ENCODE assay signal across 8 cellular contexts in genomic region chr1:120388597-120389126, GRCh38. TPM values are rescaled to one million over a fixed set of nuclear protein-coding genes. Genes with fewer than 3 reads are reported as not detected.
A peak's percentile ranks its signal among the peaks of the same experiment; 100 is the strongest.
DNase-seq lines count a peak whose midpoint lies in the region; ATAC-seq and TF ChIP-seq lines count a peak whose summit lies in the region.
"Not testable (repeated sequence)": the region's sequence is repeated elsewhere in the genome, so short reads cannot be mapped to it uniquely, and the experiment has no call there.

No MANE protein-coding gene starts in this region.

- H3K4me1 Mint-ChIP-seq in CD14-positive monocyte; T-helper 17 cell; activated naive CD8-positive, alpha-beta T cell treated with anti-CD3 and anti-CD28 coated beads, Interleukin-2, amount 10 ng/mL, durations not matched to agents 7 days and 5 days: not testable (repeated sequence)

- H3K27me3 Mint-ChIP-seq in CD14-positive monocyte (ENCODE audit: low read depth in 3 of 3); T-helper 17 cell; activated naive CD8-positive, alpha-beta T cell treated with anti-CD3 and anti-CD28 coated beads, Interleukin-2, amount 10 ng/mL, durations not matched to agents 7 days and 5 days: not testable (repeated sequence)

- not testable (repeated sequence) for H3K36me3 Mint-ChIP-seq in CD14-positive monocyte; T-helper 17 cell (ENCODE audit: low read depth); activated naive CD8-positive, alpha-beta T cell treated with anti-CD3 and anti-CD28 coated beads, Interleukin-2, amount 10 ng/mL, durations not matched to agents 7 days and 5 days

- not testable (repeated sequence) for H3K9me3 ChIP-seq in T-helper 17 cell (ENCODE audit: control insufficient read depth, low read length, poor library complexity, severe bottlenecking)

- not testable (repeated sequence) for H3K9me3 Mint-ChIP-seq in CD14-positive monocyte; activated naive CD8-positive, alpha-beta T cell treated with anti-CD3 and anti-CD28 coated beads, Interleukin-2, amount 10 ng/mL, durations not matched to agents 7 days and 5 days

- TF ChIP-seq CTCF in CD14-positive monocyte (IDR thresholded peaks at IDR 0.05), result peak; percentile 32
- not testable (repeated sequence) for TF ChIP-seq CTCF in epithelial cell of esophagus (IDR thresholded peaks at IDR 0.05; ENCODE audit: insufficient read depth, low read depth, low read length, missing control alignments)

- POLR2A ChIA-PET in activated naive CD8-positive, alpha-beta T cell treated with anti-CD3 and anti-CD28 coated beads, Interleukin-2, amount 10 ng/mL, durations not matched to agents 7 days and 5 days (lab: Charles Lee), result not testable (repeated sequence)

- peak; percentile 39 for ATAC-seq in T-helper 17 cell
- not testable (repeated sequence) for ATAC-seq in activated naive CD8-positive, alpha-beta T cell treated with anti-CD3 and anti-CD28 coated beads, Interleukin-2, amount 10 ng/mL, durations not matched to agents 7 days and 5 days (ENCODE audit: low read depth)

- H3K4me3 Mint-ChIP-seq in CD14-positive monocyte; T-helper 17 cell; activated naive CD8-positive, alpha-beta T cell treated with anti-CD3 and anti-CD28 coated beads, Interleukin-2, amount 10 ng/mL, durations not matched to agents 7 days and 5 days: not testable (repeated sequence)

- intact Hi-C loops in CD14-positive monocyte (cut with micrococcal nuclease), result not testable (repeated sequence)

- peak; percentile 45 for DNase-seq in CD14-positive monocyte (ENCODE audit: low spot score)
- DNase-seq in HK-2 (ENCODE audit: unreplicated experiment), result peak; percentile 3
- peak; percentile 10 for DNase-seq in NCI-H226
- DNase-seq in T-helper 17 cell, result peak in 1 of 3 donors; percentile 7
- DNase-seq in activated naive CD8-positive, alpha-beta T cell treated with anti-CD3 and anti-CD28 coated beads, Interleukin-2, amount 10 ng/mL, durations not matched to agents 7 days and 5 days, result peak; percentile 30
- DNase-seq in epithelial cell of esophagus (ENCODE audit: low read depth), result peak; percentile 60
- DNase-seq in left kidney (ENCODE audit: low read depth, low spot score), result peak; percentile 73
- DNase-seq in skeletal muscle cell (ENCODE audit: low read depth), result peak; percentile 22

- H3K27ac Mint-ChIP-seq in CD14-positive monocyte; T-helper 17 cell; activated naive CD8-positive, alpha-beta T cell treated with anti-CD3 and anti-CD28 coated beads, Interleukin-2, amount 10 ng/mL, durations not matched to agents 7 days and 5 days: not testable (repeated sequence)

- not testable (repeated sequence) for H3K4me3 ChIP-seq in epithelial cell of esophagus (ENCODE audit: low read length); skeletal muscle cell (ENCODE audit: low read depth, low read length)

RNA-seq across cellular contexts. Expression of gene NBPF8, which starts 26.2 kb away (rescaled TPM):
- under 1 TPM; 0.32 to 0.44 TPM for polyA plus RNA-seq in CD14-positive monocyte
- total RNA-seq in T-helper 17 cell, result 10 to 100 TPM; 41.3 to 43.5 TPM
- total RNA-seq in activated naive CD8-positive, alpha-beta T cell treated with anti-CD3 and anti-CD28 coated beads, Interleukin-2, amount 10 ng/mL, durations not matched to agents 7 days and 5 days, result 10 to 100 TPM; 31.7 to 32.7 TPM
